ENCODE assay signal across 1 cellular context in the genomic region with DNA sequence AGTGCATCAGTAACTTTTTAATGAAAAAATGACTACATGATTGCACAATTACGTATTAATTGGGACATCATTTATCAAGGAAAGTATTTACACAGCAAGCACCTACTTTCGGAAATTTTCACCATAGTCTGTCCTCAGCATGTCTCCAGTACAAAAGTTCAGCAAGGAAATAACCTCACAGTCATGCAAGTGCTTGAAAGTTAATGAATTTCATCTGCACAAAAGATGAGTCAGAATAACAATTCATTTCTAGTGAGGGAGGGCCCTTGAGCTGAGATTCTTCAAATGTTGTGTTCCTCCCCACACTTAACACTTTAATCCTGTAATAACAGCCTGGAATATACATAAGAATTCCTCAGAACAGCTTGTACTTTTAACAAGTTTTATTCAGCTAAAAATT.
TF ChIP-seq lines count a peak whose summit lies in the region.

No MANE protein-coding gene starts in this region.

TF ChIP-seq in H1, 55 proteins besides CTCF, POLR2A, EP300 and RAD21:
- TF ChIP-seq BACH1 (IDR thresholded peaks at IDR 0.05; ENCODE audit: low read length) (no peak), BCL11A (IDR thresholded peaks at IDR 0.05; ENCODE audit: low read depth in 2 of 2, low read length in 2 of 2) (no peak), ZNF274 (IDR thresholded peaks at IDR 0.05; ENCODE audit: borderline replicate concordance, extremely low read depth, low read length) (no peak), EGR1 (IDR thresholded peaks at IDR 0.05; ENCODE audit: borderline replicate concordance, low read depth, low read length) (no peak), POLR2AphosphoS5 (IDR thresholded peaks at IDR 0.05; ENCODE audit: low read depth, low read length) (no peak), CEBPB (IDR thresholded peaks at IDR 0.05; ENCODE audit: low read depth, low read length) (0 out of 2 replicates have a peak, but pooled peaks have one; percentile 32), CBX8 (IDR thresholded peaks at IDR 0.05; ENCODE audit: borderline replicate concordance, low read depth, low read length) (no peak)
- TF ChIP-seq, protein P1, sequence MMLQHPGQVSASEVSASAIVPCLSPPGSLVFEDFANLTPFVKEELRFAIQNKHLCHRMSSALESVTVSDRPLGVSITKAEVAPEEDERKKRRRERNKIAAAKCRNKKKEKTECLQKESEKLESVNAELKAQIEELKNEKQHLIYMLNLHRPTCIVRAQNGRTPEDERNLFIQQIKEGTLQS (IDR thresholded peaks at IDR 0.05; ENCODE audit: insufficient read depth, low read depth, low read length): no peak
- TF ChIP-seq, protein P2, sequence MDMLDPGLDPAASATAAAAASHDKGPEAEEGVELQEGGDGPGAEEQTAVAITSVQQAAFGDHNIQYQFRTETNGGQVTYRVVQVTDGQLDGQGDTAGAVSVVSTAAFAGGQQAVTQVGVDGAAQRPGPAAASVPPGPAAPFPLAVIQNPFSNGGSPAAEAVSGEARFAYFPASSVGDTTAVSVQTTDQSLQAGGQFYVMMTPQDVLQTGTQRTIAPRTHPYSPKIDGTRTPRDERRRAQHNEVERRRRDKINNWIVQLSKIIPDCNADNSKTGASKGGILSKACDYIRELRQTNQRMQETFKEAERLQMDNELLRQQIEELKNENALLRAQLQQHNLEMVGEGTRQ (IDR thresholded peaks at IDR 0.05; ENCODE audit: low read length): no peak
